1 cellular context compared by ENCODE assay signal in genomic region chr10:130111115-130111847, GRCh38.
TF ChIP-seq lines count a peak whose summit lies in the region.

No MANE protein-coding gene starts in this region.

TF ChIP-seq in IMR-90, 13 proteins besides CTCF, POLR2A, EP300 and RAD21:
- TF ChIP-seq, protein P1, sequence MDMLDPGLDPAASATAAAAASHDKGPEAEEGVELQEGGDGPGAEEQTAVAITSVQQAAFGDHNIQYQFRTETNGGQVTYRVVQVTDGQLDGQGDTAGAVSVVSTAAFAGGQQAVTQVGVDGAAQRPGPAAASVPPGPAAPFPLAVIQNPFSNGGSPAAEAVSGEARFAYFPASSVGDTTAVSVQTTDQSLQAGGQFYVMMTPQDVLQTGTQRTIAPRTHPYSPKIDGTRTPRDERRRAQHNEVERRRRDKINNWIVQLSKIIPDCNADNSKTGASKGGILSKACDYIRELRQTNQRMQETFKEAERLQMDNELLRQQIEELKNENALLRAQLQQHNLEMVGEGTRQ (IDR thresholded peaks at IDR 0.05; ENCODE audit: low read depth, low read length), result peak; percentile 47; the same call in 1 of the 2 replicates
- TF ChIP-seq ELK1 (IDR thresholded peaks at IDR 0.05; ENCODE audit: borderline replicate concordance, low read depth, low read length), result no peak
- TF ChIP-seq BHLHE40 (IDR thresholded peaks at IDR 0.05; ENCODE audit: low read depth, low read length), result 0 out of 2 replicates have a peak, but pooled peaks have one; percentile 1
- peak; percentile 38; the same call in 1 of the 2 replicates for TF ChIP-seq FOS (IDR thresholded peaks at IDR 0.05; ENCODE audit: low read depth, low read length)
- 0 out of 2 replicates have a peak, but pooled peaks have one; percentile 20 for TF ChIP-seq MXI1 (IDR thresholded peaks at IDR 0.05; ENCODE audit: borderline replicate concordance, low read depth, low read length)
- no peak for TF ChIP-seq CEBPB (IDR thresholded peaks at IDR 0.05; ENCODE audit: low read depth, low read length)
- no peak for TF ChIP-seq MAFK (IDR thresholded peaks at IDR 0.05; ENCODE audit: low read depth, low read length)
- TF ChIP-seq NFE2L2 (IDR thresholded peaks at IDR 0.05; ENCODE audit: low read depth, low read length), result no peak
- no peak for TF ChIP-seq CHD1 (IDR thresholded peaks at IDR 0.05; ENCODE audit: low read depth, low read length)
- TF ChIP-seq MAZ (IDR thresholded peaks at IDR 0.05; ENCODE audit: borderline replicate concordance, low read depth, low read length), result peak; percentile 52; the same call in 1 of the 2 replicates
- no peak for TF ChIP-seq RCOR1 (IDR thresholded peaks at IDR 0.05; ENCODE audit: insufficient replicate concordance, low read length)
- no peak for TF ChIP-seq RFX5 (IDR thresholded peaks at IDR 0.05; ENCODE audit: low read depth, low read length)
- no peak for TF ChIP-seq SMC3 (IDR thresholded peaks at IDR 0.05; ENCODE audit: low read depth, low read length)
